27 cellular contexts compared by ENCODE assay signal in genomic region chr1:96365596-96365995, GRCh38.
DNase-seq lines count a peak whose midpoint lies in the region; ATAC-seq and TF ChIP-seq lines count a peak whose summit lies in the region.
"Had no signal": no experiment of that assay in that cellular context is flagged by ENCODE, and none has a peak within 500 bp of the region (broad histone marks: within the 10 kb centered on the region; RNA-seq: fewer than 3 reads in every experiment).

No MANE protein-coding gene starts in this region.

- peaks cover 7% of the 10 kb centered on the region for H3K27me3 Mint-ChIP-seq in activated T-helper 17 cell treated with anti-CD3 and anti-CD28 coated beads, Interleukin-2, amount 50 U/mL, for 72 hours
- H3K27me3 Mint-ChIP-seq: activated CD8-positive, alpha-beta memory T cell treated with anti-CD3 and anti-CD28 coated beads, Interleukin-2, amount 10 ng/mL, durations not matched to agents 7 days and 5 days; natural killer cell treated with Interleukin-12 subunit alpha and Interleukin-12 subunit beta and Interleukin-15 and Interleukin-18, amount 100 ng/mL, for 72 hours; stimulated activated memory B cell treated with anti-CD40 and anti-IgM and Interleukin-4, amounts not matched to agents 10 μg/mL and 1 μg/mL and 100 μg/mL, for 72 hours; T-helper 17 cell had no signal

- H3K36me3 Mint-ChIP-seq in activated T-helper 17 cell treated with anti-CD3 and anti-CD28 coated beads, Interleukin-2, amount 50 U/mL, for 72 hours (ENCODE audit: low read depth) = no peaks in the 10 kb centered on the region
- H3K36me3 Mint-ChIP-seq: activated CD8-positive, alpha-beta memory T cell treated with anti-CD3 and anti-CD28 coated beads, Interleukin-2, amount 10 ng/mL, durations not matched to agents 7 days and 5 days; activated naive CD4-positive, alpha-beta T cell treated with anti-CD3 and anti-CD28 coated beads, Interleukin-2, amount 50 U/mL, for 24 hours; natural killer cell treated with Interleukin-12 subunit alpha and Interleukin-12 subunit beta and Interleukin-15 and Interleukin-18, amount 100 ng/mL, for 72 hours; stimulated activated memory B cell treated with anti-CD40 and anti-IgM and Interleukin-4, amounts not matched to agents 10 μg/mL and 1 μg/mL and 100 μg/mL, for 72 hours had no signal

- H3K4me3 Mint-ChIP-seq in activated T-helper 17 cell treated with anti-CD3 and anti-CD28 coated beads, Interleukin-2, amount 50 U/mL, for 72 hours = no peak overlapping the region
- H3K4me3 Mint-ChIP-seq: activated CD8-positive, alpha-beta memory T cell treated with anti-CD3 and anti-CD28 coated beads, Interleukin-2, amount 10 ng/mL, durations not matched to agents 7 days and 5 days; activated naive CD4-positive, alpha-beta T cell treated with anti-CD3 and anti-CD28 coated beads, Interleukin-2, amount 50 U/mL, for 24 hours; natural killer cell treated with Interleukin-12 subunit alpha and Interleukin-12 subunit beta and Interleukin-15 and Interleukin-18, amount 100 ng/mL, for 72 hours; stimulated activated memory B cell treated with anti-CD40 and anti-IgM and Interleukin-4, amounts not matched to agents 10 μg/mL and 1 μg/mL and 100 μg/mL, for 72 hours; T-helper 17 cell had no signal

- H3K4me3 ChIP-seq in astrocyte of the cerebellum (ENCODE audit: low read depth, low read length) (no peak overlapping the region), fibroblast of villous mesenchyme (ENCODE audit: low read depth, low read length) (no peak overlapping the region)
- H3K4me3 ChIP-seq: ascending aorta; BLaER1 treated with 17β-estradiol and CSF1 and Interleukin-3, amounts not matched to agents 10 nM and 100 nM; K562; ovary; SJSA1; spleen had no signal

- ATAC-seq in activated T-helper 17 cell treated with anti-CD3 and anti-CD28 coated beads, Interleukin-2, amount 50 U/mL, for 72 hours (replicated peaks) = no peak
- ATAC-seq in HG02623 (IDR thresholded peaks at IDR 0.05; ENCODE audit: unreplicated experiment) = no peak
- ATAC-seq: activated CD8-positive, alpha-beta memory T cell treated with anti-CD3 and anti-CD28 coated beads, Interleukin-2, amount 10 ng/mL, durations not matched to agents 7 days and 5 days; K562; left ventricle myocardium superior; natural killer cell treated with Interleukin-12 subunit alpha and Interleukin-12 subunit beta and Interleukin-15 and Interleukin-18, amount 100 ng/mL, for 72 hours; Panc1; stimulated activated memory B cell treated with anti-CD40 and anti-IgM and Interleukin-4, amounts not matched to agents 10 μg/mL and 1 μg/mL and 100 μg/mL, for 72 hours; T-helper 17 cell had no signal

- DNase-seq in Ammon's horn (ENCODE audit: low spot score) (peak; percentile 41), LHCN-M2 (ENCODE audit: low read depth) (peak; percentile 50), astrocyte of the cerebellum (ENCODE audit: low read depth) (peak; percentile 33), fibroblast of villous mesenchyme (ENCODE audit: low read depth) (peak; percentile 65), G401 (ENCODE audit: low spot score) (no peak), islet precursor cell (no peak)
- DNase-seq: activated CD4-positive, alpha-beta T cell treated with anti-CD3 and anti-CD28 coated beads for 48 hours; activated CD8-positive, alpha-beta memory T cell treated with anti-CD3 and anti-CD28 coated beads, Interleukin-2, amount 10 ng/mL, durations not matched to agents 7 days and 5 days; HFFc6; left ventricle myocardium superior; NCI-H2171 treated with DMSO at 0.1 percent for 48 hours; NCI-H526; ovary; retina; spleen; stimulated activated CD4-positive, alpha-beta T cell treated with anti-CD3 and anti-CD28 coated beads, Interleukin-4, amount 100 ng/mL, for 1 hour; T-helper 17 cell had no signal

- in situ Hi-C loops in astrocyte of the cerebellum (cut with HindIII; ENCODE audit: low sequenced_read_pairs) = no loop called here
- in situ Hi-C loops in G401 (cut with HindIII; ENCODE audit: low sequenced_read_pairs) = no loop called here

- no peak overlapping the region for H3K27ac Mint-ChIP-seq in activated T-helper 17 cell treated with anti-CD3 and anti-CD28 coated beads, Interleukin-2, amount 50 U/mL, for 72 hours
- H3K27ac Mint-ChIP-seq: activated CD8-positive, alpha-beta memory T cell treated with anti-CD3 and anti-CD28 coated beads, Interleukin-2, amount 10 ng/mL, durations not matched to agents 7 days and 5 days; activated naive CD4-positive, alpha-beta T cell treated with anti-CD3 and anti-CD28 coated beads, Interleukin-2, amount 50 U/mL, for 24 hours; HFFc6; natural killer cell treated with Interleukin-12 subunit alpha and Interleukin-12 subunit beta and Interleukin-15 and Interleukin-18, amount 100 ng/mL, for 72 hours; stimulated activated memory B cell treated with anti-CD40 and anti-IgM and Interleukin-4, amounts not matched to agents 10 μg/mL and 1 μg/mL and 100 μg/mL, for 72 hours; T-helper 17 cell had no signal

- peaks cover 9% of the 10 kb centered on the region for H3K4me1 Mint-ChIP-seq in activated T-helper 17 cell treated with anti-CD3 and anti-CD28 coated beads, Interleukin-2, amount 50 U/mL, for 72 hours
- H3K4me1 Mint-ChIP-seq: T-helper 17 cell had no signal

- TF ChIP-seq CTCF in astrocyte of the cerebellum (IDR thresholded peaks at IDR 0.05; ENCODE audit: low read depth, low read length, missing control alignments) (no peak), fibroblast of villous mesenchyme (IDR thresholded peaks at IDR 0.05; ENCODE audit: insufficient read depth, low read depth, low read length) (no peak)

- H3K9me3 Mint-ChIP-seq in activated T-helper 17 cell treated with anti-CD3 and anti-CD28 coated beads, Interleukin-2, amount 50 U/mL, for 72 hours = peaks cover 8% of the 10 kb centered on the region
- H3K9me3 Mint-ChIP-seq: HFFc6; stimulated activated memory B cell treated with anti-CD40 and anti-IgM and Interleukin-4, amounts not matched to agents 10 μg/mL and 1 μg/mL and 100 μg/mL, for 72 hours had no signal

Comparison
In these comparisons a context has a peak if more than half of its experiments do, and no peak if none do; other contexts are left out.
1. DNase-seq: peak in Ammon's horn (single experiment), LHCN-M2 (single experiment), astrocyte of the cerebellum (single experiment) and fibroblast of villous mesenchyme (single experiment); none in G401 (single experiment) and islet precursor cell (single experiment).